In the genomic region with DNA sequence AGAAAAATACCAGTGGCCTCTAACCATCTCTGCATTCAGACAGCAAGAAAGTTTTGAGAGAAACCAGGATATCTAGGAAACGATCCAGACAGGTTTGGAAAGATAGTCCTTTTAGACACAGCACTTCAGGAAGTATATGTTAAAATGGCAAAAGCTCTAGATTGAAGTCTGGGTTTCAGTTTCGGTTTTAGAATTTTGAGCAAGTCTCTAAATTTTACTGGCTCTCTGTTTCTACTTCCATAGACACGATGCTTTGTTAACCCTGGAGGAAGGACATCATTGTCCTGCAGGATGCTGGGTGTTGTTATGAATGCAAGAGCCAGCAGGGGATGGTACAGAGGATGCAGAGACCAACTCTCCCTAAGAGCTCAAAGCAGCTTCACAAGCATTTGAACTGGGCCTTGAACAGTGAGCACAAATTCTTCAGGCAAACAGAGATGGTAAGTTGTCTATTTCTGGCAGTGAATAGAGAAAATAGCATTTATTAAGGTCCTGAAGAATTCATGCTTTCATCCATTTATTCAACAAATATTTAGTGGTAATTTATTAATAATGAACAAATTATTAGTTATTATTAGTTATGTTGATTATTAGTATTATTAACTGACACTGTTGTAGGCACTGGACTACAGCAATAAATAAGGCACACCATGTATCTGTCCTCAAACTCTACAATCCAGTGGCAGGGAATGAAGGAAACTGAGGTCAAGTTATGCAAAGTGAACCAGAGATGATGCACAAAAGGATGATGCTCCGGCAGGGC, we compare ENCODE assay signal across 10 cellular contexts.
DNase-seq lines count a peak whose midpoint lies in the region; ATAC-seq and TF ChIP-seq lines count a peak whose summit lies in the region.
"Had no signal": no experiment of that assay in that cellular context is flagged by ENCODE, and none has a peak within 500 bp of the region (broad histone marks: within the 10 kb centered on the region; RNA-seq: fewer than 3 reads in every experiment).

No MANE protein-coding gene starts in this region.

- peaks cover 10% of the 10 kb centered on the region for H3K4me1 Mint-ChIP-seq in activated CD8-positive, alpha-beta T cell treated with anti-CD3 and anti-CD28 coated beads, Interleukin-2, amount 10 ng/mL, durations not matched to agents 7 days and 5 days (ENCODE audit: low read depth)
- peaks cover 5% of the 10 kb centered on the region for H3K4me1 Mint-ChIP-seq in activated CD8-positive, alpha-beta T cell treated with anti-CD3 and anti-CD28 coated beads for 36 hours (ENCODE audit: low read depth)

- H3K4me3 ChIP-seq in esophagus muscularis mucosa (peak overlapping the region in 3 of 4 donors; percentile 11 to 37 (median 26)), stomach smooth muscle (ENCODE audit: low read length in 2 of 2) (peak overlapping the region; percentile 47 to 54)

- H3K4me1 ChIP-seq in esophagus muscularis mucosa (peaks cover 0 to 63% (median 54%) of the 10 kb centered on the region in 4 donors), stomach smooth muscle (ENCODE audit: control insufficient read depth, insufficient read depth, low read length) (peaks cover 19% of the 10 kb centered on the region)

- H3K27ac ChIP-seq in esophagus muscularis mucosa (replicated peaks in 1 of 4) (peak overlapping the region; percentile 10 to 54 (median 27)), stomach smooth muscle (ENCODE audit: low read length) (no peak overlapping the region)

- intact Hi-C loops in activated CD8-positive, alpha-beta T cell treated with anti-CD3 and anti-CD28 coated beads for 36 hours (cut with micrococcal nuclease) = no loop called here
- intact Hi-C loops in esophagus muscularis mucosa (cut with DNase I) = no loop called here

- no peak for DNase-seq in activated CD8-positive, alpha-beta T cell treated with anti-CD3 and anti-CD28 coated beads, Interleukin-2, amount 10 ng/mL, durations not matched to agents 7 days and 5 days
- DNase-seq in activated CD8-positive, alpha-beta T cell treated with anti-CD3 and anti-CD28 coated beads for 36 hours = no peak
- peak; percentile 1 for DNase-seq in NOMO-1 treated with dmso at 0.1 percent for 144 hours (lab: John Stamatoyannopoulos, UW; ENCODE audit: unreplicated experiment)
- DNase-seq in esophagus muscularis mucosa (ENCODE audit: extremely low spot score) = no peak
- DNase-seq in NCI-H526 (lab: John Stamatoyannopoulos, UW) = no peak
- no peak for DNase-seq in NCI-H2107 (lab: John Stamatoyannopoulos, UW)
- DNase-seq: activated CD8-positive, alpha-beta memory T cell treated with anti-CD3 and anti-CD28 coated beads for 24 hours; NCI-H69 had no signal

- no peak for TF ChIP-seq EP300 in esophagus muscularis mucosa (IDR thresholded peaks at IDR 0.05)

- no peaks in the 10 kb centered on the region for H3K36me3 Mint-ChIP-seq in activated CD8-positive, alpha-beta T cell treated with anti-CD3 and anti-CD28 coated beads, Interleukin-2, amount 10 ng/mL, durations not matched to agents 7 days and 5 days (ENCODE audit: low read depth)
- no peaks in the 10 kb centered on the region for H3K36me3 Mint-ChIP-seq in activated CD8-positive, alpha-beta T cell treated with anti-CD3 and anti-CD28 coated beads for 36 hours (ENCODE audit: low read depth)

- ATAC-seq in activated CD8-positive, alpha-beta T cell treated with anti-CD3 and anti-CD28 coated beads, Interleukin-2, amount 10 ng/mL, durations not matched to agents 7 days and 5 days = no peak
- ATAC-seq in activated CD8-positive, alpha-beta T cell treated with anti-CD3 and anti-CD28 coated beads for 36 hours = no peak
- no peak for ATAC-seq in HG02852 (IDR thresholded peaks at IDR 0.05; ENCODE audit: unreplicated experiment)

- POLR2A ChIA-PET in activated CD8-positive, alpha-beta T cell treated with anti-CD3 and anti-CD28 coated beads, Interleukin-2, amount 10 ng/mL, durations not matched to agents 7 days and 5 days (lab: Charles Lee) = no interaction called here
- POLR2A ChIA-PET in activated CD8-positive, alpha-beta T cell treated with anti-CD3 and anti-CD28 coated beads for 36 hours (lab: Charles Lee) = no interaction called here

- H3K27ac Mint-ChIP-seq in activated CD8-positive, alpha-beta T cell treated with anti-CD3 and anti-CD28 coated beads, Interleukin-2, amount 10 ng/mL, durations not matched to agents 7 days and 5 days = peak overlapping the region; percentile 66
- no peak overlapping the region for H3K27ac Mint-ChIP-seq in activated CD8-positive, alpha-beta T cell treated with anti-CD3 and anti-CD28 coated beads for 36 hours

- no peak overlapping the region for H3K9ac ChIP-seq in stomach smooth muscle (ENCODE audit: low read length in 2 of 2)

- H3K9me3 ChIP-seq in esophagus muscularis mucosa = no peaks in the 10 kb centered on the region
- H3K9me3 ChIP-seq in stomach smooth muscle (ENCODE audit: control insufficient read depth in 2 of 2, low read length in 2 of 2) = no peaks in the 10 kb centered on the region

- H3K36me3 ChIP-seq in esophagus muscularis mucosa (no peaks in the 10 kb centered on the region), stomach smooth muscle (ENCODE audit: control insufficient read depth in 2 of 2, insufficient read depth in 2 of 2, low read length in 2 of 2) (no peaks in the 10 kb centered on the region)

- TF ChIP-seq POLR2A in esophagus muscularis mucosa (IDR thresholded peaks at IDR 0.05; ENCODE audit: low read depth) = no peak

- CTCF ChIA-PET in activated CD8-positive, alpha-beta T cell treated with anti-CD3 and anti-CD28 coated beads, Interleukin-2, amount 10 ng/mL, durations not matched to agents 7 days and 5 days (lab: Charles Lee) = no interaction called here
- CTCF ChIA-PET in activated CD8-positive, alpha-beta T cell treated with anti-CD3 and anti-CD28 coated beads for 36 hours (lab: Charles Lee) = no interaction called here

- H3K27me3 ChIP-seq in esophagus muscularis mucosa (no peaks in the 10 kb centered on the region), stomach smooth muscle (ENCODE audit: control insufficient read depth in 1 of 2, insufficient read depth in 2 of 2, low read length in 2 of 2) (no peaks in the 10 kb centered on the region)

- peak overlapping the region; percentile 4 for H3K4me3 Mint-ChIP-seq in activated CD8-positive, alpha-beta T cell treated with anti-CD3 and anti-CD28 coated beads, Interleukin-2, amount 10 ng/mL, durations not matched to agents 7 days and 5 days
- H3K4me3 Mint-ChIP-seq in activated CD8-positive, alpha-beta T cell treated with anti-CD3 and anti-CD28 coated beads for 36 hours = no peak overlapping the region

- no peak for TF ChIP-seq CTCF in activated CD8-positive, alpha-beta T cell treated with anti-CD3 and anti-CD28 coated beads for 36 hours (IDR thresholded peaks at IDR 0.05)
- peak in 1 of 3 experiments; percentile 9 for TF ChIP-seq CTCF in esophagus muscularis mucosa (IDR thresholded peaks at IDR 0.05)

- H3K9me3 Mint-ChIP-seq in activated CD8-positive, alpha-beta T cell treated with anti-CD3 and anti-CD28 coated beads, Interleukin-2, amount 10 ng/mL, durations not matched to agents 7 days and 5 days (ENCODE audit: insufficient read depth) = no peaks in the 10 kb centered on the region
- no peaks in the 10 kb centered on the region for H3K9me3 Mint-ChIP-seq in activated CD8-positive, alpha-beta T cell treated with anti-CD3 and anti-CD28 coated beads for 36 hours

- whole genome bisulfite sequencing in esophagus muscularis mucosa = 38% methylated on average over 4 of the region's 4 CpGs

- H3K27me3 Mint-ChIP-seq in activated CD8-positive, alpha-beta T cell treated with anti-CD3 and anti-CD28 coated beads, Interleukin-2, amount 10 ng/mL, durations not matched to agents 7 days and 5 days (ENCODE audit: low read depth) = no peaks in the 10 kb centered on the region
- H3K27me3 Mint-ChIP-seq in activated CD8-positive, alpha-beta T cell treated with anti-CD3 and anti-CD28 coated beads for 36 hours = peaks cover 3% of the 10 kb centered on the region
